ENCODE assay signal across 1 cellular context in the genomic region with DNA sequence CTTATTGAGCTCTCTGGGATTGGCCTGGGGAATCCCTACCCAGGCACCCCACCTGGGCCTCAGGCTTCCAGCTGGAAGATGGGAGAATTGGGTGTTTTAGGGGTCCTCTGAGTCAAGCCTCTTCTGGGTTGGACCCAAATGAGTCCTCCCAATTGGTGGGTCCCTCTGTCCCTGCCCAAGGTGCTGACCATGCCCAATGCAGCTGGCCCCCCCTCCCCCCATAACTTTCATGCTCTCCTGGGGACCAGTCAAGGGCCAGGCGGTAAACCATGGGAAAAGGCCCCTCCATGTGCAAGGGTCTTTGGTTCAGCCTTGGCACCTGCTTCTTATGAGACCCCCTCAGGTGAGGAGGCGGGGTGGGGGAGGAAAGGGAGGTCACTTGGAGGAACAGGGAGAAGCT.
TF ChIP-seq lines count a peak whose summit lies in the region.

No MANE protein-coding gene starts in this region.

TF ChIP-seq in SK-N-SH treated with all-trans-retinoic acid at 6 μM for 48 hours, 23 proteins besides CTCF, POLR2A, EP300 and RAD21 (continued from another document):
- TF ChIP-seq, protein P1, sequence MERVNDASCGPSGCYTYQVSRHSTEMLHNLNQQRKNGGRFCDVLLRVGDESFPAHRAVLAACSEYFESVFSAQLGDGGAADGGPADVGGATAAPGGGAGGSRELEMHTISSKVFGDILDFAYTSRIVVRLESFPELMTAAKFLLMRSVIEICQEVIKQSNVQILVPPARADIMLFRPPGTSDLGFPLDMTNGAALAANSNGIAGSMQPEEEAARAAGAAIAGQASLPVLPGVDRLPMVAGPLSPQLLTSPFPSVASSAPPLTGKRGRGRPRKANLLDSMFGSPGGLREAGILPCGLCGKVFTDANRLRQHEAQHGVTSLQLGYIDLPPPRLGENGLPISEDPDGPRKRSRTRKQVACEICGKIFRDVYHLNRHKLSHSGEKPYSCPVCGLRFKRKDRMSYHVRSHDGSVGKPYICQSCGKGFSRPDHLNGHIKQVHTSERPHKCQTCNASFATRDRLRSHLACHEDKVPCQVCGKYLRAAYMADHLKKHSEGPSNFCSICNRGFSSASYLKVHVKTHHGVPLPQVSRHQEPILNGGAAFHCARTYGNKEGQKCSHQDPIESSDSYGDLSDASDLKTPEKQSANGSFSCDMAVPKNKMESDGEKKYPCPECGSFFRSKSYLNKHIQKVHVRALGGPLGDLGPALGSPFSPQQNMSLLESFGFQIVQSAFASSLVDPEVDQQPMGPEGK (CRISPR knock-in tag; IDR thresholded peaks at IDR 0.05; ENCODE audit: borderline replicate concordance) = no peak
- no peak for TF ChIP-seq TOX (CRISPR knock-in tag; IDR thresholded peaks at IDR 0.05; ENCODE audit: borderline replicate concordance)
- TF ChIP-seq BACH2 (CRISPR knock-in tag; IDR thresholded peaks at IDR 0.05; ENCODE audit: borderline replicate concordance) = no peak
